ENCODE assay signal across 18 cellular contexts in genomic region chr10:79383974-79384606, GRCh38. TPM values are rescaled to one million over a fixed set of nuclear protein-coding genes. Genes with fewer than 3 reads are reported as not detected.
DNase-seq lines count a peak whose midpoint lies in the region; ATAC-seq and TF ChIP-seq lines count a peak whose summit lies in the region.
"Had no signal": no experiment of that assay in that cellular context is flagged by ENCODE, and none has a peak within 500 bp of the region (broad histone marks: within the 10 kb centered on the region; RNA-seq: fewer than 3 reads in every experiment).

No MANE protein-coding gene starts in this region.

- H3K4me1 ChIP-seq in gastroesophageal sphincter, result peaks cover 13 to 78% (median 36%) of the 10 kb centered on the region in 3 donors
- H3K4me1 ChIP-seq: foreskin keratinocyte had no signal

- no peaks in the 10 kb centered on the region for H3K9me3 Mint-ChIP-seq in natural killer cell
- no peaks in the 10 kb centered on the region for H3K9me3 Mint-ChIP-seq in natural killer cell treated with Interleukin-12 subunit alpha and Interleukin-12 subunit beta and Interleukin-15 and Interleukin-18, amount 100 ng/mL, for 72 hours

- no CpG with 5 or more reads among the region's 12 CpGs for WGBS in gastroesophageal sphincter (ENCODE audit: low coverage in 1 of 2), 2 donors

- H3K4me1 Mint-ChIP-seq in natural killer cell, result no peaks in the 10 kb centered on the region
- H3K4me1 Mint-ChIP-seq in natural killer cell treated with Interleukin-12 subunit alpha and Interleukin-12 subunit beta and Interleukin-15 and Interleukin-18, amount 100 ng/mL, for 72 hours (ENCODE audit: low read depth in 2 of 2), result no peaks in the 10 kb centered on the region

- no peaks in the 10 kb centered on the region for H3K27me3 ChIP-seq in gastroesophageal sphincter
- H3K27me3 ChIP-seq: thyroid gland had no signal

- no peak for TF ChIP-seq EP300 in gastroesophageal sphincter (IDR thresholded peaks at IDR 0.05)

- no peak for TF ChIP-seq CTCF in natural killer cell (IDR thresholded peaks at IDR 0.05)
- peak in 1 of 4 experiments; percentile 15 for TF ChIP-seq CTCF in gastroesophageal sphincter (IDR thresholded peaks at IDR 0.05)

- peak overlapping the region in 3 of 4 donors; percentile 70 to 89 (median 73) for H3K27ac ChIP-seq in gastroesophageal sphincter
- H3K27ac ChIP-seq: foreskin keratinocyte, HL-60, SK-N-MC, thyroid gland had no signal

- H3K9me3 ChIP-seq in gastroesophageal sphincter, result no peaks in the 10 kb centered on the region
- H3K9me3 ChIP-seq: thyroid gland had no signal

- H3K27me3 Mint-ChIP-seq in natural killer cell (ENCODE audit: low read depth in 2 of 2), result no peaks in the 10 kb centered on the region
- no peaks in the 10 kb centered on the region for H3K27me3 Mint-ChIP-seq in natural killer cell treated with Interleukin-12 subunit alpha and Interleukin-12 subunit beta and Interleukin-15 and Interleukin-18, amount 100 ng/mL, for 72 hours
- H3K27me3 Mint-ChIP-seq: activated naive CD8-positive, alpha-beta T cell had no signal

- no peak for ATAC-seq in natural killer cell
- ATAC-seq in natural killer cell treated with Interleukin-12 subunit alpha and Interleukin-12 subunit beta and Interleukin-15 and Interleukin-18, amount 100 ng/mL, for 72 hours, result no peak
- ATAC-seq in gastroesophageal sphincter, result no peak
- no peak for ATAC-seq in GM19455 (IDR thresholded peaks at IDR 0.05; ENCODE audit: unreplicated experiment)
- ATAC-seq: foreskin keratinocyte had no signal

- no peak overlapping the region for H3K27ac Mint-ChIP-seq in natural killer cell
- H3K27ac Mint-ChIP-seq in natural killer cell treated with Interleukin-12 subunit alpha and Interleukin-12 subunit beta and Interleukin-15 and Interleukin-18, amount 100 ng/mL, for 72 hours, result no peak overlapping the region
- H3K27ac Mint-ChIP-seq: activated naive CD8-positive, alpha-beta T cell had no signal

- peaks cover 0 to 54% of the 10 kb centered on the region in 2 donors for H3K36me3 ChIP-seq in gastroesophageal sphincter

- no peak overlapping the region for H3K4me3 ChIP-seq in gastroesophageal sphincter
- H3K4me3 ChIP-seq: SK-N-MC, thyroid gland had no signal

- no peaks in the 10 kb centered on the region for H3K36me3 Mint-ChIP-seq in natural killer cell
- H3K36me3 Mint-ChIP-seq in natural killer cell treated with Interleukin-12 subunit alpha and Interleukin-12 subunit beta and Interleukin-15 and Interleukin-18, amount 100 ng/mL, for 72 hours, result no peaks in the 10 kb centered on the region
- H3K36me3 Mint-ChIP-seq: activated naive CD8-positive, alpha-beta T cell had no signal

- TF ChIP-seq POLR2A in gastroesophageal sphincter (IDR thresholded peaks at IDR 0.05), result no peak

- intact Hi-C loops in natural killer cell (cut with micrococcal nuclease) (no loop called here), posterior vena cava (cut with DNase I) (loop anchor here in 1 of 2 donors (5.0 kb wide), 1 partner anchor 58 kb away; no protein-coding TSS in a partner anchor)

- DNase-seq in natural killer cell (peak; percentile 10), posterior vena cava (ENCODE audit: low spot score) (peak; percentile 81), RPMI8226 (no peak), iPS-NIHi11 (ENCODE audit: low spot score) (no peak), GM19238 (ENCODE audit: insufficient read length, low spot score) (no peak)
- DNase-seq in natural killer cell treated with Interleukin-12 subunit alpha and Interleukin-12 subunit beta and Interleukin-15 and Interleukin-18, amount 100 ng/mL, for 72 hours (ENCODE audit: low spot score), result no peak
- DNase-seq: Calu3; central memory CD4-positive, alpha-beta T cell; foreskin keratinocyte; GF-D8; Kasumi-1; NCI-H1436 treated with DMSO at 0.1 percent for 48 hours had no signal

- H3K4me3 Mint-ChIP-seq in natural killer cell, result no peak overlapping the region
- H3K4me3 Mint-ChIP-seq in natural killer cell treated with Interleukin-12 subunit alpha and Interleukin-12 subunit beta and Interleukin-15 and Interleukin-18, amount 100 ng/mL, for 72 hours, result no peak overlapping the region
- H3K4me3 Mint-ChIP-seq: activated naive CD8-positive, alpha-beta T cell had no signal

RNA-seq across cellular contexts. Expression of gene PPIF, which starts 36.8 kb away (rescaled TPM):
- 10 to 100 TPM; 59.5 to 99.1 (median 66.3) TPM for total RNA-seq in natural killer cell
- total RNA-seq in natural killer cell treated with Interleukin-12 subunit alpha and Interleukin-12 subunit beta and Interleukin-15 and Interleukin-18, amount 100 ng/mL, for 72 hours, result 100 to 1,000 TPM; 266 to 391 TPM
- total RNA-seq in gastroesophageal sphincter, result 10 to 100 TPM; 16.5 to 38.0 (median 22.8) TPM
- 10 to 100 TPM; 20.4 to 23.9 TPM for total RNA-seq in posterior vena cava

Comparison
In these comparisons a context has a peak if more than half of its experiments do, and no peak if none do; other contexts are left out.
1. DNase-seq: peak in natural killer cell (single experiment) and posterior vena cava (single experiment); none in natural killer cell treated with Interleukin-12 subunit alpha and Interleukin-12 subunit beta and Interleukin-15 and Interleukin-18, amount 100 ng/mL, for 72 hours (single experiment), RPMI8226 (single experiment), iPS-NIHi11 (single experiment) and GM19238 (single experiment).